11 cellular contexts compared by ENCODE assay signal in the genomic region with DNA sequence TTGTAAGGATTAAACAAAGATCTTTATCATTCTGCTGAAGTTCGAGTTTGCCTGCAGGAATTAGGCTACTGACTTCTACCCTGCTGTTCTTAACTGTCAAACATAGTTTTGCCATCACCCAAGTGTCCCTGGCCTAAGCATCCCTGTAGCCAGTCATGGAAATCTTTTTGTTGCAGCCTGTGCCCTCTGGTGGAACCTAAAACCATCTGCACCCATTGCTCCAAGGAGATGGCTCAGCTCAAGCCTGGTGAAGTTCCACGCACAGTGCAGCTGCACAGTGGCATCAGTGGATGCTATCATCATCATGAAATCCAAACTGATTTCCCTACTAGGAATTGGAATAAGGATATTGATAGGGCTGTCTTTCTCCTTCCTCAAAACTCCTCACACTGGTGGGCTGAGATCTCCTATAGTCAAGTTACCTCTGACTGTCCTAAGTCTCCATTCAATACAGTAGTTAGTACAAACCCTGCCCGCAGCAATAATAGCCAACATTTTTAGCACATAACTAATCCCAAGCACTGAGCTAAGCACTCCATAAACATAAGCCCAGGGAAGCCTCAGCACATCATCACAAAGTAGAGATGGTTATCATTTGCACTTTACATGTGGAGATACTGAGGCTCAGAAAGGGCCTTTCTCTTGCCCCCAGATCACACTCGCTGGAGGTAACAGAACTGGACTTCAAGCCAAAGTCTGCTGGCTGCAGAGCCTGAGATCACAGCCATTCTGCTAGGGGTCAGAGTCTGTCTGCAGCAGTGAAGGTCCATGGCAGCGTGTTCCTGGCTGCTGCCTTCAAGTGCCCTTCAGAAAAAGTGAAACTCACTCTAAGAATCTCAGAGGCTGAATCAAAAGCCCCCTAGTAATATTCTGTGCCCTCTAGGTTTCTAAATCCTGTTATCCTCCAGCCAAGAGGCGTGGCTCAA.
DNase-seq lines count a peak whose midpoint lies in the region; ATAC-seq, FAIRE-seq and TF ChIP-seq lines count a peak whose summit lies in the region.
"Had no signal": no experiment of that assay in that cellular context is flagged by ENCODE, and none has a peak within 500 bp of the region (broad histone marks: within the 10 kb centered on the region; RNA-seq: fewer than 3 reads in every experiment).

No MANE protein-coding gene starts in this region.

- TF ChIP-seq CTCF in Caco-2 (IDR thresholded peaks at IDR 0.05; ENCODE audit: insufficient read depth in 1 of 2, low read depth in 1 of 2, low read length in 1 of 2, severe bottlenecking in 1 of 2, unreplicated experiment in 1 of 2) (peak; percentile 47 to 58), astrocyte of the spinal cord (IDR thresholded peaks at IDR 0.05; ENCODE audit: low read depth, low read length) (peak; percentile 10), HepG2 (CRISPR knock-in tag; IDR thresholded peaks at IDR 0.05) (peak; percentile 69), progenitor cell of endocrine pancreas (IDR thresholded peaks at IDR 0.05; ENCODE audit: unreplicated experiment) (no peak)

- no peak overlapping the region for H3K27ac ChIP-seq in HepG2 (ENCODE audit: extremely low read length, insufficient read depth, low read length)
- H3K27ac ChIP-seq: HL-60 had no signal

- peak; percentile 57; the same call in 1 of the 2 replicates for TF ChIP-seq RAD21 in HepG2 (CRISPR knock-in tag; IDR thresholded peaks at IDR 0.05)

- H3K27ac Mint-ChIP-seq in Caco-2 (ENCODE audit: unreplicated experiment) (no peak overlapping the region), progenitor cell of endocrine pancreas (no peak overlapping the region)
- H3K27ac Mint-ChIP-seq: activated T-cell treated with anti-CD3 and anti-CD28 coated beads, Interleukin-2, amount 50 U/mL, for 24 hours; natural killer cell had no signal

- H3K4me1 ChIP-seq in Caco-2: no peaks in the 10 kb centered on the region
- no peaks in the 10 kb centered on the region for H3K4me1 ChIP-seq in HepG2 (ENCODE audit: insufficient read depth, low read length)

- no peak for TF ChIP-seq POLR2A in HepG2 (IDR thresholded peaks at IDR 0.05; ENCODE audit: insufficient read depth in 1 of 2, low read depth in 2 of 2, low read length in 2 of 2)

- H3K36me3 ChIP-seq in Caco-2 (ENCODE audit: control insufficient read depth, insufficient read depth, low read length) (no peaks in the 10 kb centered on the region), HepG2 (replicated peaks in 1 of 2; ENCODE audit: control insufficient read depth in 1 of 2, insufficient read depth in 2 of 2, low read length in 2 of 2) (no peaks in the 10 kb centered on the region)

- H4K20me1 ChIP-seq in HepG2 (ENCODE audit: insufficient read depth, low read length): no peaks in the 10 kb centered on the region

- no peak overlapping the region for H2AFZ ChIP-seq in HepG2 (ENCODE audit: low read length)

- peaks cover under 1% of the 10 kb centered on the region for H3K9me3 Mint-ChIP-seq in Caco-2 (ENCODE audit: unreplicated experiment)
- peaks cover 63% of the 10 kb centered on the region for H3K9me3 Mint-ChIP-seq in progenitor cell of endocrine pancreas (ENCODE audit: low read depth)
- H3K9me3 Mint-ChIP-seq: natural killer cell had no signal

- 24% methylated on average over 6 of the region's 6 CpGs for WGBS in HepG2 (ENCODE audit: low lambda C conversion rate)

- no peak overlapping the region for H3K9ac ChIP-seq in HepG2 (ENCODE audit: insufficient read depth, low read depth, low read length)

- H3K4me3 Mint-ChIP-seq in Caco-2 (ENCODE audit: unreplicated experiment): no peak overlapping the region
- no peak overlapping the region for H3K4me3 Mint-ChIP-seq in progenitor cell of endocrine pancreas (ENCODE audit: low read depth)
- H3K4me3 Mint-ChIP-seq: activated T-cell treated with anti-CD3 and anti-CD28 coated beads, Interleukin-2, amount 50 U/mL, for 24 hours; natural killer cell had no signal

- no peak overlapping the region for H3K4me2 ChIP-seq in HepG2 (ENCODE audit: low read depth, low read length)

- H3K36me3 Mint-ChIP-seq in Caco-2 (ENCODE audit: insufficient read depth, unreplicated experiment) (no peaks in the 10 kb centered on the region), progenitor cell of endocrine pancreas (ENCODE audit: insufficient read depth) (peaks cover 5% of the 10 kb centered on the region)
- H3K36me3 Mint-ChIP-seq: natural killer cell had no signal

- BruUV-seq in Caco-2 (replicated peaks; lab: Mats Ljungman, UMichigan) (no TSS peak), HepG2 (replicated peaks; lab: Mats Ljungman, UMichigan) (no TSS peak)

- intact Hi-C loops in Caco-2 (cut with micrococcal nuclease; ENCODE audit: unreplicated experiment): loop anchor here (2.0 to 10.0 kb wide), 3 partner anchors 177 to 1491 kb away; no protein-coding TSS in a partner anchor
- intact Hi-C loops in HepG2 (cut with micrococcal nuclease; ENCODE audit: unreplicated experiment): loop anchor here (5.0 kb wide), 1 partner anchor 754 kb away; no protein-coding TSS in a partner anchor

- TF ChIP-seq EP300 in HepG2 (IDR thresholded peaks at IDR 0.05; ENCODE audit: low read depth in 2 of 2, low read length in 2 of 2): no peak
- no peak for TF ChIP-seq EP300 in HepG2 (CRISPR knock-in tag; IDR thresholded peaks at IDR 0.05; ENCODE audit: borderline replicate concordance)

- H3K4me1 Mint-ChIP-seq in Caco-2 (ENCODE audit: low read depth, unreplicated experiment) (no peaks in the 10 kb centered on the region), progenitor cell of endocrine pancreas (ENCODE audit: low read depth) (no peaks in the 10 kb centered on the region)
- H3K4me1 Mint-ChIP-seq: natural killer cell had no signal

- CTCF ChIA-PET in Caco-2 (lab: Charles Lee): interaction anchor here (0.7 kb wide), 1 partner anchor 248 kb away, joined by 4 read pairs; no protein-coding TSS in a partner anchor
- CTCF ChIA-PET in HepG2 (lab: Yijun Ruan, JAX; ENCODE audit: low intra/inter-chr PET ratio, low total read pairs): interaction anchor here (2.1 kb wide), 1 partner anchor 1490 kb away, joined by 7 read pairs; no protein-coding TSS in a partner anchor

- H3K79me2 ChIP-seq in HepG2 (ENCODE audit: insufficient read depth, low read length): no peaks in the 10 kb centered on the region

- H3K27me3 ChIP-seq in Caco-2 (replicated peaks; ENCODE audit: control insufficient read depth, insufficient read depth, low read length): 0 out of 2 replicates have a peak, but pooled peaks cover 2% of the 10 kb centered on the region
- no peaks in the 10 kb centered on the region for H3K27me3 ChIP-seq in HepG2 (ENCODE audit: control insufficient read depth in 1 of 2, insufficient read depth in 2 of 2, low read length in 2 of 2)

- no peak overlapping the region for H3K4me3 ChIP-seq in Caco-2 (ENCODE audit: low read depth, low read length)
- no peak overlapping the region for H3K4me3 ChIP-seq in astrocyte of the spinal cord (ENCODE audit: low read depth, low read length)
- no peak overlapping the region for H3K4me3 ChIP-seq in HepG2 (replicated peaks in 1 of 3; ENCODE audit: insufficient read depth in 1 of 3, low read depth in 2 of 3, low read length in 3 of 3)

- peaks cover 5% of the 10 kb centered on the region; the same call in 1 of the 2 replicates for H3K9me3 ChIP-seq in Caco-2
- H3K9me3 ChIP-seq in HepG2 (ENCODE audit: low read length): peaks cover 33% of the 10 kb centered on the region; the same call in 1 of the 2 replicates

- peak; percentile 86 for FAIRE-seq in HepG2 (lab: Jason Lieb, UNC)

- in situ Hi-C loops in astrocyte of the spinal cord (cut with HindIII; ENCODE audit: low sequenced_read_pairs) (no loop called here), HepG2 (cut with HindIII; ENCODE audit: extremely low pct_ligation_motif_present, low pct_unique_long_range_greater_than_20kb) (no loop called here)

- DNase-seq in Caco-2 (peak in 1 of 2 experiments; percentile 24), MV-4-11 (lab: John Stamatoyannopoulos, UW) (peak; percentile 4), astrocyte of the spinal cord (ENCODE audit: low read depth, low spot score) (no peak), HepG2 (ENCODE audit: low spot score) (peak; percentile 41), progenitor cell of endocrine pancreas (ENCODE audit: low spot score, unreplicated experiment) (no peak), AG20443 (ENCODE audit: low spot score) (no peak), mesenteric fat pad (ENCODE audit: low spot score) (no peak)
- DNase-seq: activated T-cell treated with anti-CD3 and anti-CD28 coated beads, Interleukin-2, amount 50 U/mL, for 24 hours; natural killer cell had no signal

- peaks cover 10% of the 10 kb centered on the region for H3K27me3 Mint-ChIP-seq in Caco-2 (ENCODE audit: insufficient read depth, unreplicated experiment)
- no peaks in the 10 kb centered on the region for H3K27me3 Mint-ChIP-seq in progenitor cell of endocrine pancreas
- H3K27me3 Mint-ChIP-seq: activated T-cell treated with anti-CD3 and anti-CD28 coated beads, Interleukin-2, amount 50 U/mL, for 24 hours had no signal

- ATAC-seq in HepG2: peak; percentile 94
- no peak for ATAC-seq in HG02798 (IDR thresholded peaks at IDR 0.05; ENCODE audit: poor library complexity, unreplicated experiment)
- ATAC-seq: natural killer cell had no signal

- POLR2A ChIA-PET in Caco-2 (lab: Charles Lee): no interaction called here
- POLR2A ChIA-PET in HepG2 (lab: Yijun Ruan, JAX): no interaction called here

TF ChIP-seq in HepG2, 621 proteins besides CTCF, POLR2A, EP300 and RAD21 (continues in another document):
- TF ChIP-seq, protein P1, sequence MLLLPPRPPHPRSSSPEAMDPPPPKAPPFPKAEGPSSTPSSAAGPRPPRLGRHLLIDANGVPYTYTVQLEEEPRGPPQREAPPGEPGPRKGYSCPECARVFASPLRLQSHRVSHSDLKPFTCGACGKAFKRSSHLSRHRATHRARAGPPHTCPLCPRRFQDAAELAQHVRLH (CRISPR knock-in tag; IDR thresholded peaks at IDR 0.05; ENCODE audit: borderline replicate concordance, low read depth): no peak

Comparison
In these comparisons a context has a peak if more than half of its experiments do, and no peak if none do; other contexts are left out.
1. DNase-seq: peak in MV-4-11 (single experiment) and HepG2 (single experiment); none in astrocyte of the spinal cord (single experiment), progenitor cell of endocrine pancreas (single experiment), AG20443 (single experiment) and mesenteric fat pad (single experiment).